16 cellular contexts compared by ENCODE assay signal in the genomic region with DNA sequence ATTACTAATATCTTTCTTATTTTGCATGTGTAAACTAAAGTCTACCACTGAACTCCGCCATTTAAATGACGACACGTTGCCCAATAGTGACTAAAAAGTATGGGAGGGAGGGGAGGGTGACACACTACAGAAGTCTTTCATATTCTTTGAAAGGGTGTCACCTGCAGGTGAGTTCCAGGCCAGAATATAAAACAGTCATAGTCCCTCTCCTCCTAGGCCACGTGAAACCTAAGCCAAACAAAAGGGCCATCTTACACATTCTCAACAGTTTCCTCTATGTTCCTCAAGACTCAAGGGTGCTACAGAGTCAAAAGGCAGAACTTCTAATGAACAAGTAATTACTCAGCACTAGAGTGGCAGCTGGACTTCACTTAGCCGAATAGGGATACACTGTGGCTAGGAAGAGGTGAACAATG. TPM values are rescaled to one million over a fixed set of nuclear protein-coding genes. Genes with fewer than 3 reads are reported as not detected.
DNase-seq lines count a peak whose midpoint lies in the region; ATAC-seq, FAIRE-seq and TF ChIP-seq lines count a peak whose summit lies in the region.
"Had no signal": no experiment of that assay in that cellular context is flagged by ENCODE, and none has a peak within 500 bp of the region (broad histone marks: within the 10 kb centered on the region; RNA-seq: fewer than 3 reads in every experiment).

No MANE protein-coding gene starts in this region.

- no peak overlapping the region for H2AFZ ChIP-seq in mammary epithelial cell (ENCODE audit: low read depth, low read length)
- no peak overlapping the region for H2AFZ ChIP-seq in PC-3 (ENCODE audit: low read length)
- no peak overlapping the region for H2AFZ ChIP-seq in keratinocyte (ENCODE audit: control insufficient read depth, low read length)

- H3F3A ChIP-seq in PC-3 (ENCODE audit: low read length, unreplicated experiment), result peaks cover 12% of the 10 kb centered on the region

- 98% methylated on average over 5 of the region's 5 CpGs for WGBS in mammary epithelial cell (ENCODE audit: low coverage, missing lambda C conversion rate)
- 50 to 62% methylated on average over 5 of the region's 5 CpGs for WGBS in upper lobe of left lung, 2 donors

- no peak overlapping the region for H3K4me3 ChIP-seq in mammary epithelial cell (replicated peaks in 1 of 3; ENCODE audit: insufficient read depth in 1 of 3, low read depth in 2 of 3, low read length in 3 of 3)
- no peak overlapping the region for H3K4me3 ChIP-seq in breast epithelium
- H3K4me3 ChIP-seq in PC-3 (ENCODE audit: low read length), result no peak overlapping the region
- no peak overlapping the region for H3K4me3 ChIP-seq in keratinocyte (ENCODE audit: control insufficient read depth in 2 of 3, extremely low read depth in 1 of 3, insufficient read depth in 2 of 3, low read depth in 1 of 3, low read length in 3 of 3)
- peak overlapping the region in 1 of 4 donors; percentile 97 for H3K4me3 ChIP-seq in upper lobe of left lung
- H3K4me3 ChIP-seq: BLaER1 treated with 17β-estradiol and CSF1 and Interleukin-3, amounts not matched to agents 10 nM and 100 nM had no signal

- no peak for TF ChIP-seq CTCF in mammary epithelial cell (conservative IDR thresholded peaks at IDR 0.05 in 1 of 2, IDR thresholded peaks at IDR 0.05 in 1 of 2; ENCODE audit: extremely low read depth in 1 of 2, insufficient read depth in 1 of 2, low read depth in 1 of 2, low read length in 2 of 2)
- TF ChIP-seq CTCF in breast epithelium (IDR thresholded peaks at IDR 0.05), result no peak
- no peak for TF ChIP-seq CTCF in PC-3 (conservative IDR thresholded peaks at IDR 0.05; ENCODE audit: low read depth, low read length)
- no peak for TF ChIP-seq CTCF in keratinocyte (optimal IDR thresholded peaks at IDR 0.05 in 1 of 3, IDR thresholded peaks at IDR 0.05 in 1 of 3, conservative IDR thresholded peaks at IDR 0.05 in 1 of 3; ENCODE audit: extremely low read depth in 1 of 3, insufficient read depth in 2 of 3, low read length in 3 of 3)
- TF ChIP-seq CTCF in upper lobe of left lung (IDR thresholded peaks at IDR 0.05), result peak in 2 of 6 experiments; percentile 21 to 38

- H3K4me1 ChIP-seq in mammary epithelial cell (ENCODE audit: insufficient read depth, low read length) (peaks cover 73% of the 10 kb centered on the region), breast epithelium (peaks cover 0 to 9% of the 10 kb centered on the region in 2 donors), PC-3 (ENCODE audit: insufficient read depth, low read length) (peaks cover 75% of the 10 kb centered on the region), keratinocyte (ENCODE audit: control insufficient read depth, extremely low read depth, insufficient read depth, low read length) (peaks cover 67% of the 10 kb centered on the region), upper lobe of left lung (peaks cover 60 to 92% (median 76%) of the 10 kb centered on the region in 4 donors)

- POLR2A ChIA-PET in PC-3 (lab: Charles Lee; ENCODE audit: unreplicated experiment), result no interaction called here

- H3K79me2 ChIP-seq in mammary epithelial cell (ENCODE audit: insufficient read depth, low read length) (peaks cover 97% of the 10 kb centered on the region), PC-3 (ENCODE audit: low read length) (peaks cover 92% of the 10 kb centered on the region), keratinocyte (ENCODE audit: control insufficient read depth, insufficient read depth, low read length) (peaks cover 84% of the 10 kb centered on the region)

- FAIRE-seq in keratinocyte (lab: Jason Lieb, UNC), result no peak
- FAIRE-seq: TTC549 had no signal

- no peaks in the 10 kb centered on the region for H3K9me2 ChIP-seq in PC-3 (replicated peaks; ENCODE audit: low read length)

- H3K9me1 ChIP-seq in keratinocyte (ENCODE audit: control insufficient read depth, extremely low read depth, insufficient read depth, low read length), result no peaks in the 10 kb centered on the region

- in situ Hi-C loops in mammary epithelial cell (cut with MboI; ENCODE audit: low sequenced_read_pairs in 2 of 2), result no loop called here

- CTCF ChIA-PET in mammary epithelial cell (lab: Charles Lee; ENCODE audit: low non-redundant PET) (no interaction called here), PC-3 (lab: Charles Lee) (interaction anchor here (0.7 kb wide), 1 partner anchor 382 kb away, joined by 3 read pairs; no protein-coding TSS in a partner anchor)

- peak overlapping the region; percentile 79 for H3K27ac ChIP-seq in mammary epithelial cell (ENCODE audit: insufficient read depth, low read depth, low read length)
- no peak overlapping the region for H3K27ac ChIP-seq in breast epithelium
- no peak overlapping the region for H3K27ac ChIP-seq in PC-3 (ENCODE audit: low read length)
- H3K27ac ChIP-seq in keratinocyte (ENCODE audit: control insufficient read depth, insufficient read depth, low read length), result peak overlapping the region; percentile 65
- peak overlapping the region in 3 of 4 donors; percentile 30 to 51 (median 47) for H3K27ac ChIP-seq in upper lobe of left lung
- H3K27ac ChIP-seq: BLaER1 treated with 17β-estradiol and CSF1 and Interleukin-3, amounts not matched to agents 10 nM and 100 nM had no signal

- H3K36me3 ChIP-seq in mammary epithelial cell (ENCODE audit: insufficient read depth, low read length), result no peaks in the 10 kb centered on the region
- no peaks in the 10 kb centered on the region for H3K36me3 ChIP-seq in breast epithelium
- H3K36me3 ChIP-seq in PC-3 (ENCODE audit: low read depth, low read length), result no peaks in the 10 kb centered on the region
- H3K36me3 ChIP-seq in keratinocyte (ENCODE audit: control insufficient read depth in 2 of 2, extremely low read depth in 1 of 2, insufficient read depth in 2 of 2, low read length in 2 of 2), result no peaks in the 10 kb centered on the region
- peaks cover 0 to 3% (median 0%) of the 10 kb centered on the region in 4 donors for H3K36me3 ChIP-seq in upper lobe of left lung

- H3K27me3 ChIP-seq in mammary epithelial cell (ENCODE audit: insufficient read depth, low read length), result no peaks in the 10 kb centered on the region
- H3K27me3 ChIP-seq in breast epithelium, result no peaks in the 10 kb centered on the region
- H3K27me3 ChIP-seq in PC-3 (ENCODE audit: low read length), result no peaks in the 10 kb centered on the region
- H3K27me3 ChIP-seq in keratinocyte (ENCODE audit: control insufficient read depth, extremely low read depth, insufficient read depth, low read length), result no peaks in the 10 kb centered on the region
- no peaks in the 10 kb centered on the region for H3K27me3 ChIP-seq in upper lobe of left lung
- H3K27me3 ChIP-seq: BLaER1 treated with 17β-estradiol and CSF1 and Interleukin-3, amounts not matched to agents 10 nM and 100 nM had no signal

- peak in 1 of 4 donors; percentile 86 for TF ChIP-seq EP300 in upper lobe of left lung (IDR thresholded peaks at IDR 0.05)

- ATAC-seq in PC-3 (no peak), upper lobe of left lung (ENCODE audit: low FRiP score in 2 of 2) (peak; percentile 53 to 90), HG03139 (IDR thresholded peaks at IDR 0.05; ENCODE audit: unreplicated experiment) (no peak)
- ATAC-seq: Right ventricle myocardium inferior had no signal

- BruUV-seq in mammary epithelial cell (replicated peaks; lab: Mats Ljungman, UMichigan), result no TSS peak
- BruUV-seq in PC-3 (replicated peaks; lab: Mats Ljungman, UMichigan), result no TSS peak

- H3K9me3 ChIP-seq in mammary epithelial cell (replicated peaks; ENCODE audit: insufficient read depth, low read length) (no peaks in the 10 kb centered on the region), breast epithelium (no peaks in the 10 kb centered on the region), PC-3 (ENCODE audit: low read length) (no peaks in the 10 kb centered on the region), keratinocyte (ENCODE audit: control insufficient read depth, low read depth, low read length) (no peaks in the 10 kb centered on the region), upper lobe of left lung (no peaks in the 10 kb centered on the region)
- H3K9me3 ChIP-seq: BLaER1 treated with 17β-estradiol and CSF1 and Interleukin-3, amounts not matched to agents 10 nM and 100 nM had no signal

- H4K20me1 ChIP-seq in mammary epithelial cell (ENCODE audit: insufficient read depth, low read length), result peaks cover under 1% of the 10 kb centered on the region
- H4K20me1 ChIP-seq in PC-3 (ENCODE audit: low read length), result peaks cover 34% of the 10 kb centered on the region
- peaks cover 14% of the 10 kb centered on the region for H4K20me1 ChIP-seq in keratinocyte (ENCODE audit: control insufficient read depth, extremely low read depth, insufficient read depth, low read length)

- DNase-seq in mammary epithelial cell (no peak), breast epithelium (ENCODE audit: low spot score in 2 of 2) (no peak), PC-3 (peak; percentile 10), keratinocyte (ENCODE audit: low read depth, low spot score) (no peak), upper lobe of left lung (peak in 1 of 2 donors; percentile 66), iPS-NIHi11 (ENCODE audit: low spot score) (no peak), NCI-H2081 treated with DMSO at 0.1 percent for 48 hours (lab: John Stamatoyannopoulos, UW) (no peak)
- DNase-seq: caudate nucleus; erythroblast; midbrain; NCI-H69; stimulated activated CD4-positive, alpha-beta T cell treated with anti-CD3 and anti-CD28 coated beads, Interleukin-4, amount 100 ng/mL, for 24 hours had no signal

- peak overlapping the region; percentile 88 for H3K4me2 ChIP-seq in mammary epithelial cell (ENCODE audit: insufficient read depth, low read depth, low read length)
- peak overlapping the region; percentile 97; the same call in 1 of the 2 replicates for H3K4me2 ChIP-seq in PC-3 (ENCODE audit: low read length)
- peak overlapping the region; percentile 42 for H3K4me2 ChIP-seq in keratinocyte (ENCODE audit: control insufficient read depth, extremely low read depth, insufficient read depth, low read depth, low read length)

- dilution Hi-C loops in mammary epithelial cell (cut with HindIII; ENCODE audit: low sequenced_read_pairs) (no loop called here), keratinocyte (cut with MboI; ENCODE audit: extremely low pct_ligation_motif_present, low sequenced_read_pairs) (no loop called here)

- no peak overlapping the region for H3K9ac ChIP-seq in mammary epithelial cell (ENCODE audit: insufficient read depth, low read length)
- no peak overlapping the region for H3K9ac ChIP-seq in PC-3 (ENCODE audit: low read length)
- H3K9ac ChIP-seq in keratinocyte (ENCODE audit: control insufficient read depth, extremely low read depth, insufficient read depth, low read length), result no peak overlapping the region

- TF ChIP-seq POLR2A in breast epithelium (IDR thresholded peaks at IDR 0.05) (no peak), upper lobe of left lung (IDR thresholded peaks at IDR 0.05) (no peak)

- intact Hi-C loops in mammary epithelial cell (cut with micrococcal nuclease), result no loop called here
- intact Hi-C loops in breast epithelium (cut with DNase I; ENCODE audit: low total_unique reads), result no loop called here
- intact Hi-C loops in PC-3 (cut with micrococcal nuclease), result no loop called here

RNA-seq across cellular contexts. Expression of a gene that starts 6.4 kb away (rescaled TPM):
- total RNA-seq in mammary epithelial cell (100 to 1,000 TPM in 1 of 2 donors, 10 to 100 TPM in 1; 76.4 to 398 TPM), breast epithelium (100 to 1,000 TPM in 1 of 3 donors, 10 to 100 TPM in 2; 79.0 to 144 (median 81.2) TPM), PC-3 (2014; rRNA removed) (10.1 and 16.0 TPM in 2 replicates), upper lobe of left lung (100 to 1,000 TPM; 113 to 277 (median 161) TPM)
- polyA plus RNA-seq in mammary epithelial cell (110 TPM), keratinocyte (47.7 to 79.4 TPM (median 48.7 TPM) in 3 replicates)
- polyA minus RNA-seq in mammary epithelial cell (139 TPM), keratinocyte (118 to 163 TPM (median 160 TPM) in 3 replicates)
- 6.6 TPM for polyA plus RNA-seq in keratinocyte (2011; ENCODE audit: low read depth)
- polyA plus RNA-seq in keratinocyte (2011; cell fraction: cytosol; rRNA removed), result 14.1 and 18.0 TPM in 2 replicates
- 86.9 and 98.3 TPM in 2 replicates for polyA plus RNA-seq in keratinocyte (2011; cell fraction: nucleus; rRNA removed)
- 15.1 and 38.2 TPM in 2 replicates for polyA plus RNA-seq in keratinocyte (2012; ENCODE audit: low replicate concordance)
- 50.1 TPM for polyA minus RNA-seq in keratinocyte (2011; cell fraction: cytosol; rRNA and poly(A)+ RNA removed)
- 155 and 264 TPM in 2 replicates for polyA minus RNA-seq in keratinocyte (2011; cell fraction: nucleus; rRNA and poly(A)+ RNA removed)

Comparison
In these comparisons a context has a peak if more than half of its experiments do, and no peak if none do; other contexts are left out.
1. H3K27ac ChIP-seq: peak in mammary epithelial cell (single experiment), keratinocyte (single experiment) and upper lobe of left lung (3 of 4); none in breast epithelium (0 of 2) and PC-3 (single experiment).
2. H3K4me2 ChIP-seq: peak in every context shown above with its lines; median percentile 97 in PC-3; 88 in mammary epithelial cell; 42 in keratinocyte.
3. ATAC-seq: peak in upper lobe of left lung (2 of 2); none in PC-3 (single experiment) and HG03139 (single experiment).